In genomic region chr1:1434131-1434811, GRCh38 we compare ENCODE assay signal across 7 cellular contexts. TPM values are rescaled to one million over a fixed set of nuclear protein-coding genes. Genes with fewer than 3 reads are reported as not detected.
DNase-seq lines count a peak whose midpoint lies in the region; ATAC-seq and TF ChIP-seq lines count a peak whose summit lies in the region.
"Had no signal": no experiment of that assay in that cellular context is flagged by ENCODE, and none has a peak within 500 bp of the region (broad histone marks: within the 10 kb centered on the region; RNA-seq: fewer than 3 reads in every experiment).

No MANE protein-coding gene starts in this region.

- intact Hi-C loops in Right ventricle myocardium superior (cut with DNase I): no loop called here

- H3K4me1 Mint-ChIP-seq in stimulated activated naive B cell treated with anti-CD40 and anti-IgM and Interleukin-4, amounts not matched to agents 10 μg/mL and 1 μg/mL and 100 μg/mL, for 72 hours: peaks cover 13 to 34% of the 10 kb centered on the region in 2 donors

- H3K27ac ChIP-seq in OCI-LY3 (ENCODE audit: low read length): no peak overlapping the region

- H3K4me3 Mint-ChIP-seq in stimulated activated naive B cell treated with anti-CD40 and anti-IgM and Interleukin-4, amounts not matched to agents 10 μg/mL and 1 μg/mL and 100 μg/mL, for 72 hours: peak overlapping the region in 1 of 2 donors; percentile 61

- H3K79me2 ChIP-seq in OCI-LY3 (ENCODE audit: low read length): no peaks in the 10 kb centered on the region

- H3K9me3 Mint-ChIP-seq in stimulated activated naive B cell treated with anti-CD40 and anti-IgM and Interleukin-4, amounts not matched to agents 10 μg/mL and 1 μg/mL and 100 μg/mL, for 72 hours: no peaks in the 10 kb centered on the region

- ATAC-seq in Right ventricle myocardium superior (ENCODE audit: poor library complexity): peak; percentile 6
- peak; percentile 7 to 15 for ATAC-seq in stimulated activated naive B cell treated with anti-CD40 and anti-IgM and Interleukin-4, amounts not matched to agents 10 μg/mL and 1 μg/mL and 100 μg/mL, for 72 hours (replicated peaks)

- no peaks in the 10 kb centered on the region for H3K27me3 ChIP-seq in OCI-LY3 (ENCODE audit: low read depth, low read length)
- H3K27me3 ChIP-seq in MG63: no peaks in the 10 kb centered on the region

- H3K27me3 Mint-ChIP-seq in stimulated activated naive B cell treated with anti-CD40 and anti-IgM and Interleukin-4, amounts not matched to agents 10 μg/mL and 1 μg/mL and 100 μg/mL, for 72 hours: peaks cover 32 to 74% of the 10 kb centered on the region in 2 donors

- no peaks in the 10 kb centered on the region for H4K20me1 ChIP-seq in OCI-LY3 (ENCODE audit: insufficient read depth, low read length)

- no peak overlapping the region for H3K4me3 ChIP-seq in OCI-LY3 (ENCODE audit: low read length)
- no peak overlapping the region for H3K4me3 ChIP-seq in MG63

- H3K36me3 ChIP-seq in OCI-LY3 (replicated peaks; ENCODE audit: low read depth, low read length) (no peaks in the 10 kb centered on the region), MG63 (no peaks in the 10 kb centered on the region)

- 0 out of 2 replicates have a peak overlapping the region, but pooled peaks have one; percentile 21 for H2AFZ ChIP-seq in OCI-LY3 (ENCODE audit: low read depth, low read length)

- H3K27ac Mint-ChIP-seq in stimulated activated naive B cell treated with anti-CD40 and anti-IgM and Interleukin-4, amounts not matched to agents 10 μg/mL and 1 μg/mL and 100 μg/mL, for 72 hours: no peak overlapping the region

- peak; percentile 82 for DNase-seq in Right ventricle myocardium superior
- no peak for DNase-seq in stimulated activated naive B cell treated with anti-CD40 and anti-IgM and Interleukin-4, amounts not matched to agents 10 μg/mL and 1 μg/mL and 100 μg/mL, for 72 hours
- DNase-seq in cortex of kidney (lab: John Stamatoyannopoulos, UW): no peak
- no peak for DNase-seq in AG20443 (ENCODE audit: low spot score)
- DNase-seq in MG63: no peak

- no peaks in the 10 kb centered on the region for H3K36me3 Mint-ChIP-seq in stimulated activated naive B cell treated with anti-CD40 and anti-IgM and Interleukin-4, amounts not matched to agents 10 μg/mL and 1 μg/mL and 100 μg/mL, for 72 hours

- H3K9me3 ChIP-seq in OCI-LY3 (ENCODE audit: insufficient read depth, low read length): no peaks in the 10 kb centered on the region
- H3K9me3 ChIP-seq in MG63: no peaks in the 10 kb centered on the region

- no peak overlapping the region for H3K9ac ChIP-seq in OCI-LY3 (ENCODE audit: low read length)

- no peak for TF ChIP-seq CTCF in OCI-LY3 (IDR thresholded peaks at IDR 0.05; ENCODE audit: low read depth, low read length)

- no peak overlapping the region for H3K4me2 ChIP-seq in OCI-LY3 (ENCODE audit: low read length)

- peaks cover 15% of the 10 kb centered on the region for H3K4me1 ChIP-seq in OCI-LY3 (ENCODE audit: low read length)

RNA-seq across cellular contexts. Expression of gene VWA1, which starts 1.2 kb away (rescaled TPM):
- total RNA-seq in Right ventricle myocardium superior: 17.1 TPM
- 0.59 and 6.2 TPM in 2 replicates for total RNA-seq in MG63 (2014; rRNA removed; shearing (Covaris generic); ENCODE audit: low replicate concordance)

RNA-seq across cellular contexts. Expression of gene ANKRD65, which starts 13.2 kb away (rescaled TPM):
- total RNA-seq in Right ventricle myocardium superior: 1.8 TPM
- total RNA-seq in MG63 (2014; rRNA removed; shearing (Covaris generic); ENCODE audit: low replicate concordance): not detected in 2 replicates
- total RNA-seq: LHCN-M2 had no signal

RNA-seq across cellular contexts. Expression of gene ATAD3C, which starts 15.2 kb away (rescaled TPM):
- total RNA-seq in Right ventricle myocardium superior: 0.94 TPM
- not detected in 2 replicates for total RNA-seq in MG63 (2014; rRNA removed; shearing (Covaris generic); ENCODE audit: low replicate concordance)
- total RNA-seq: LHCN-M2 had no signal

RNA-seq across cellular contexts. Expression of gene MRPL20, which starts 27.2 kb away (rescaled TPM):
- total RNA-seq in Right ventricle myocardium superior: 144 TPM
- total RNA-seq in MG63 (2014; rRNA removed; shearing (Covaris generic); ENCODE audit: low replicate concordance): 32.0 and 55.2 TPM in 2 replicates

RNA-seq across cellular contexts. Expression of gene CCNL2, which starts 35.1 kb away (rescaled TPM):
- total RNA-seq in Right ventricle myocardium superior: 45.7 TPM
- total RNA-seq in MG63 (2014; rRNA removed; shearing (Covaris generic); ENCODE audit: low replicate concordance): 45.1 and 47.9 TPM in 2 replicates
